24 cellular contexts compared by ENCODE assay signal in genomic region chr16:86225905-86226371, GRCh38.
DNase-seq lines count a peak whose midpoint lies in the region; ATAC-seq, FAIRE-seq and TF ChIP-seq lines count a peak whose summit lies in the region.
"Had no signal": no experiment of that assay in that cellular context is flagged by ENCODE, and none has a peak within 500 bp of the region (broad histone marks: within the 10 kb centered on the region; RNA-seq: fewer than 3 reads in every experiment).

No MANE protein-coding gene starts in this region.

- ATAC-seq in IMR-90 (ENCODE audit: low read depth) (no peak), HG02981 (IDR thresholded peaks at IDR 0.05; ENCODE audit: unreplicated experiment) (no peak), HG02678 (IDR thresholded peaks at IDR 0.05; ENCODE audit: unreplicated experiment) (no peak)
- ATAC-seq in stimulated activated naive CD8-positive, alpha-beta T cell treated with anti-CD3 and anti-CD28 coated beads, Interleukin-15, amount 100 ng/mL, for 72 hours = no peak

- H3K27ac Mint-ChIP-seq in stimulated activated naive CD8-positive, alpha-beta T cell treated with anti-CD3 and anti-CD28 coated beads, Interleukin-15, amount 100 ng/mL, for 72 hours = no peak overlapping the region
- H3K27ac Mint-ChIP-seq: CD4-positive, alpha-beta memory T cell; HFFc6 had no signal

- in situ Hi-C loops in IMR-90 (cut with MboI; ENCODE audit: low sequenced_read_pairs) = loop anchor here (10.0 kb wide), 3 partner anchors 69 to 169 kb away; no protein-coding TSS in a partner anchor

- CTCF ChIA-PET in IMR-90 (lab: Yijun Ruan, JAX) = no interaction called here

- H3K56ac ChIP-seq in IMR-90 (ENCODE audit: extremely low read depth, insufficient read depth, low read length) = no peak overlapping the region

- H4K8ac ChIP-seq in IMR-90 (ENCODE audit: low read depth in 2 of 2, low read length in 2 of 2) = peak overlapping the region in 1 of 2 experiments; percentile 60; a peak in 2 of 4 replicates

- peak overlapping the region; percentile 80 for H3K4ac ChIP-seq in IMR-90 (ENCODE audit: low read depth, low read length)

- TF ChIP-seq CTCF in IMR-90 (conservative IDR thresholded peaks at IDR 0.05; ENCODE audit: low read depth, low read length) (no peak), kidney (IDR thresholded peaks at IDR 0.05; ENCODE audit: borderline replicate concordance, extremely low read depth, insufficient read depth) (no peak), sigmoid colon (IDR thresholded peaks at IDR 0.05) (no peak)

- H3K27ac ChIP-seq in IMR-90 (ENCODE audit: insufficient read depth, low read length) (peak overlapping the region; percentile 31; the same call in 1 of the 2 replicates), SJSA1 (peak overlapping the region; percentile 40), kidney (ENCODE audit: low read depth in 2 of 2, low read length in 2 of 2) (no peak overlapping the region), sigmoid colon (no peak overlapping the region)
- H3K27ac ChIP-seq: BLaER1, KMS-11, Peyer's patch had no signal

- no CpG with 5 or more reads among the region's 2 CpGs for WGBS in IMR-90 (ENCODE audit: extremely low coverage in 2 of 2, insufficient read length in 1 of 2), 2 experiments
- 67 to 84% methylated on average over 2 of the region's 2 CpGs for WGBS in sigmoid colon, 2 donors

- H2BK20ac ChIP-seq in IMR-90 (ENCODE audit: low read depth, low read length) = peak overlapping the region; percentile 99

- peak overlapping the region; percentile 97 for H2BK120ac ChIP-seq in IMR-90 (ENCODE audit: low read depth, low read length)

- no peak overlapping the region for H3K23ac ChIP-seq in IMR-90 (ENCODE audit: low read depth, low read length)

- H3K9me1 ChIP-seq in IMR-90 (ENCODE audit: insufficient read depth, low read length) = peaks cover 40% of the 10 kb centered on the region

- no peak for TF ChIP-seq POLR2A in IMR-90 (IDR thresholded peaks at IDR 0.05; ENCODE audit: low read depth, low read length)
- TF ChIP-seq POLR2A in sigmoid colon (IDR thresholded peaks at IDR 0.05) = no peak

- TF ChIP-seq RAD21 in IMR-90 (IDR thresholded peaks at IDR 0.05; ENCODE audit: low read length) = no peak

- no peak overlapping the region for H3K4me3 Mint-ChIP-seq in stimulated activated naive CD8-positive, alpha-beta T cell treated with anti-CD3 and anti-CD28 coated beads, Interleukin-15, amount 100 ng/mL, for 72 hours
- H3K4me3 Mint-ChIP-seq: CD4-positive, alpha-beta memory T cell; H9; HFFc6 had no signal

- peak overlapping the region; percentile 47 for H2BK5ac ChIP-seq in IMR-90 (ENCODE audit: low read depth, low read length, poor library complexity, severe bottlenecking)

- H4K20me1 ChIP-seq in IMR-90 (ENCODE audit: insufficient read depth, low read length) = no peaks in the 10 kb centered on the region
- H4K20me1 ChIP-seq: BLaER1 had no signal

- H3K4me2 ChIP-seq in IMR-90 (ENCODE audit: low read depth, low read length) = no peak overlapping the region
- H3K4me2 ChIP-seq: BLaER1, KMS-11 had no signal

- no peak for TF ChIP-seq EP300 in sigmoid colon (IDR thresholded peaks at IDR 0.05)

- intact Hi-C loops in IMR-90 (cut with micrococcal nuclease) = no loop called here
- intact Hi-C loops in kidney (cut with DNase I) = no loop called here
- intact Hi-C loops in sigmoid colon (cut with DNase I) = no loop called here

- peak overlapping the region; percentile 66 for H3K14ac ChIP-seq in IMR-90 (replicated peaks; ENCODE audit: low read depth, low read length)

- peaks cover 40% of the 10 kb centered on the region for H3K27me3 Mint-ChIP-seq in stimulated activated naive CD8-positive, alpha-beta T cell treated with anti-CD3 and anti-CD28 coated beads, Interleukin-15, amount 100 ng/mL, for 72 hours

- no peak overlapping the region for H2AFZ ChIP-seq in IMR-90 (replicated peaks; ENCODE audit: low read length, poor library complexity)

- no peak overlapping the region for H3K9ac ChIP-seq in IMR-90 (ENCODE audit: low read depth, low read length)
- H3K9ac ChIP-seq in kidney (ENCODE audit: low read length in 2 of 2) = no peak overlapping the region
- H3K9ac ChIP-seq: BLaER1, KMS-11 had no signal

- H3K27me3 ChIP-seq in IMR-90 (ENCODE audit: control insufficient read depth, insufficient read depth, low read length) (no peaks in the 10 kb centered on the region), SJSA1 (replicated peaks) (no peaks in the 10 kb centered on the region), sigmoid colon (no peaks in the 10 kb centered on the region)
- H3K27me3 ChIP-seq: BLaER1, Peyer's patch had no signal

- POLR2A ChIA-PET in IMR-90 (lab: Charles Lee; ENCODE audit: unreplicated experiment) = no interaction called here

- no TSS peak for BruUV-seq in IMR-90 (replicated peaks; lab: Mats Ljungman, UMichigan)

- no peaks in the 10 kb centered on the region for H3K9me3 Mint-ChIP-seq in stimulated activated naive CD8-positive, alpha-beta T cell treated with anti-CD3 and anti-CD28 coated beads, Interleukin-15, amount 100 ng/mL, for 72 hours
- H3K9me3 Mint-ChIP-seq: H9, HFFc6 had no signal

- peak overlapping the region; percentile 42 for H3K18ac ChIP-seq in IMR-90 (ENCODE audit: low read depth, low read length)

- H3K79me1 ChIP-seq in IMR-90 (ENCODE audit: low read depth in 1 of 2, low read length in 2 of 2) = peaks cover 4 to 40% of the 10 kb centered on the region in 2 experiments; a peak in 3 of 4 replicates

- H2AK9ac ChIP-seq in IMR-90 (replicated peaks; ENCODE audit: low read depth, low read length, poor library complexity) = peak overlapping the region; percentile 32

- H3K4me3 ChIP-seq in IMR-90 (ENCODE audit: insufficient read depth, low read depth, low read length) (no peak overlapping the region), SJSA1 (no peak overlapping the region), kidney (ENCODE audit: low read length in 2 of 2) (no peak overlapping the region), sigmoid colon (no peak overlapping the region)
- H3K4me3 ChIP-seq: BLaER1, Peyer's patch had no signal

- H3K4me1 ChIP-seq in IMR-90 (ENCODE audit: control insufficient read depth, insufficient read depth, low read length) = peaks cover 20% of the 10 kb centered on the region
- H3K4me1 ChIP-seq in SJSA1 (replicated peaks) = peaks cover 93% of the 10 kb centered on the region
- H3K4me1 ChIP-seq in kidney (ENCODE audit: control insufficient read depth in 1 of 2, insufficient read depth in 1 of 2, low read depth in 1 of 2, low read length in 2 of 2) = no peaks in the 10 kb centered on the region
- H3K4me1 ChIP-seq in sigmoid colon = peaks cover 0 to 7% (median 0%) of the 10 kb centered on the region in 4 donors
- H3K4me1 ChIP-seq: BLaER1, Caco-2, Peyer's patch had no signal

- no peaks in the 10 kb centered on the region for H3K4me1 Mint-ChIP-seq in stimulated activated naive CD8-positive, alpha-beta T cell treated with anti-CD3 and anti-CD28 coated beads, Interleukin-15, amount 100 ng/mL, for 72 hours

- FAIRE-seq in kidney (lab: Jason Lieb, UNC) = no peak
- FAIRE-seq: GM12891 had no signal

- no peaks in the 10 kb centered on the region for H3K9me3 ChIP-seq in IMR-90 (ENCODE audit: control insufficient read depth, insufficient read depth, low read length)
- no peaks in the 10 kb centered on the region for H3K9me3 ChIP-seq in SJSA1 (replicated peaks)
- H3K9me3 ChIP-seq in kidney (ENCODE audit: control insufficient read depth in 1 of 2, low read length in 2 of 2) = no peaks in the 10 kb centered on the region
- H3K9me3 ChIP-seq in sigmoid colon = no peaks in the 10 kb centered on the region
- H3K9me3 ChIP-seq: BLaER1, Caco-2, Peyer's patch had no signal

- dilution Hi-C loops in IMR-90 (cut with HindIII; ENCODE audit: low sequenced_read_pairs, unreplicated experiment) = no loop called here

- peak overlapping the region; percentile 56; the same call in 1 of the 2 replicates for H4K91ac ChIP-seq in IMR-90 (ENCODE audit: insufficient read depth, low read depth, low read length)

- H3K36me3 ChIP-seq in IMR-90 (ENCODE audit: control insufficient read depth, insufficient read depth, low read length) (no peaks in the 10 kb centered on the region), SJSA1 (peaks cover 13% of the 10 kb centered on the region), kidney (ENCODE audit: control insufficient read depth in 1 of 2, insufficient read depth in 2 of 2, low read length in 2 of 2) (no peaks in the 10 kb centered on the region), sigmoid colon (no peaks in the 10 kb centered on the region)
- H3K36me3 ChIP-seq: BLaER1, Peyer's patch had no signal

- peak overlapping the region; percentile 99; the same call in 2 of the 3 replicates for H2BK15ac ChIP-seq in IMR-90 (ENCODE audit: low read depth, low read length)

- DNase-seq in IMR-90 (peak; percentile 49), SJSA1 (ENCODE audit: low read depth in 1 of 2, low spot score in 2 of 2) (peak; percentile 73 to 78), kidney (peak; percentile 15), sigmoid colon (peak; percentile 44), A172 (ENCODE audit: low spot score) (no peak)
- DNase-seq in stimulated activated naive CD8-positive, alpha-beta T cell treated with anti-CD3 and anti-CD28 coated beads, Interleukin-15, amount 100 ng/mL, for 72 hours = no peak
- DNase-seq: ACHN; CD4-positive, alpha-beta memory T cell; DMS 273 treated with DMSO at 0.1 percent for 48 hours; DMS79 treated with DMSO at 0.1 percent for 48 hours; H9; HFFc6; NCI-H1105; NCI-H146; NCI-H2029 treated with DMSO at 0.1 percent for 48 hours; NCI-H524 treated with DMSO at 0.1 percent for 48 hours; NCI-H82 had no signal

- H2AK5ac ChIP-seq in IMR-90 (ENCODE audit: low read depth, low read length) = peak overlapping the region; percentile 79

- H4K5ac ChIP-seq in IMR-90 (ENCODE audit: low read depth, low read length) = peak overlapping the region; percentile 42; the same call in 1 of the 2 replicates

TF ChIP-seq in IMR-90, 13 proteins besides CTCF, POLR2A, EP300 and RAD21:
- 0 out of 2 replicates have a peak, but pooled peaks have one; percentile 14 for TF ChIP-seq CEBPB (IDR thresholded peaks at IDR 0.05; ENCODE audit: low read depth, low read length)
- TF ChIP-seq MXI1 (IDR thresholded peaks at IDR 0.05; ENCODE audit: borderline replicate concordance, low read depth, low read length) = no peak

Comparison
In these comparisons a context has a peak if more than half of its experiments do, and no peak if none do; other contexts are left out.
1. DNase-seq: peak in IMR-90 (single experiment), SJSA1 (2 of 2), kidney (single experiment) and sigmoid colon (single experiment); none in stimulated activated naive CD8-positive, alpha-beta T cell treated with anti-CD3 and anti-CD28 coated beads, Interleukin-15, amount 100 ng/mL, for 72 hours (0 of 2) and A172 (single experiment).
2. H3K27ac ChIP-seq: peak in IMR-90 (single experiment) and SJSA1 (single experiment); none in kidney (0 of 2) and sigmoid colon (0 of 4).